2 cellular contexts compared by ENCODE assay signal in genomic region chr7:75995052-75995471, GRCh38.
TF ChIP-seq lines count a peak whose summit lies in the region.

No MANE protein-coding gene starts in this region.

TF ChIP-seq in GM12878, 131 proteins besides CTCF, POLR2A, EP300 and RAD21:
- TF ChIP-seq CHD4 (IDR thresholded peaks at IDR 0.05) (no peak), YY1 (IDR thresholded peaks at IDR 0.05; ENCODE audit: low read depth, low read length) (no peak), NFIC (IDR thresholded peaks at IDR 0.05; ENCODE audit: low read depth, low read length) (no peak), PAX8 (IDR thresholded peaks at IDR 0.05) (no peak), PRDM15 (CRISPR knock-in tag; IDR thresholded peaks at IDR 0.05) (no peak), HCFC1 (IDR thresholded peaks at IDR 0.05; ENCODE audit: low read length) (no peak), CREB1 (IDR thresholded peaks at IDR 0.05; ENCODE audit: low read depth) (no peak), NR2C1 (IDR thresholded peaks at IDR 0.05) (no peak), PKNOX1 (IDR thresholded peaks at IDR 0.05) (no peak), STAT1 (conservative IDR thresholded peaks at IDR 0.05) (no peak), EED (IDR thresholded peaks at IDR 0.05; ENCODE audit: low read depth) (no peak), E2F8 (IDR thresholded peaks at IDR 0.05; ENCODE audit: low read depth, partially characterized antibody) (no peak), POLR2AphosphoS2 (IDR thresholded peaks at IDR 0.05; ENCODE audit: low read depth, low read length) (no peak), ZSCAN29 (IDR thresholded peaks at IDR 0.05) (no peak)

TF ChIP-seq in HepG2, 621 proteins besides CTCF, POLR2A, EP300 and RAD21:
- TF ChIP-seq SMAD3 (CRISPR knock-in tag; IDR thresholded peaks at IDR 0.05) (no peak), SOX13 (IDR thresholded peaks at IDR 0.05) (no peak), SOX13 (CRISPR knock-in tag; conservative IDR thresholded peaks at IDR 0.05 in 1 of 2, IDR thresholded peaks at IDR 0.05 in 1 of 2) (no peak), ZNF737 (CRISPR knock-in tag; IDR thresholded peaks at IDR 0.05; ENCODE audit: borderline replicate concordance) (peak; percentile 78; the same call in 1 of the 2 replicates), HCFC1 (IDR thresholded peaks at IDR 0.05; ENCODE audit: low read depth, low read length) (no peak), ZNF724P (CRISPR knock-in tag; IDR thresholded peaks at IDR 0.05; ENCODE audit: borderline replicate concordance) (no peak), TAF15 (IDR thresholded peaks at IDR 0.05; ENCODE audit: low read depth, low read length, poor library complexity, severe bottlenecking) (no peak), PAXIP1 (CRISPR knock-in tag; conservative IDR thresholded peaks at IDR 0.05) (no peak), HNF1B (CRISPR knock-in tag; IDR thresholded peaks at IDR 0.05) (0 out of 2 replicates have a peak, but pooled peaks have one; percentile 4), HNF4G (IDR thresholded peaks at IDR 0.05; ENCODE audit: borderline replicate concordance, low read depth, low read length) (no peak), HNF4G (CRISPR knock-in tag; IDR thresholded peaks at IDR 0.05; ENCODE audit: borderline replicate concordance, low read depth) (no peak), ZNF333 (CRISPR knock-in tag; IDR thresholded peaks at IDR 0.05; ENCODE audit: borderline replicate concordance) (no peak), ZNF274 (CRISPR knock-in tag; IDR thresholded peaks at IDR 0.05) (no peak), NFYC (CRISPR knock-in tag; IDR thresholded peaks at IDR 0.05) (no peak), PRDM4 (CRISPR knock-in tag; IDR thresholded peaks at IDR 0.05; ENCODE audit: borderline replicate concordance) (no peak), ZHX1 (CRISPR knock-in tag; IDR thresholded peaks at IDR 0.05; ENCODE audit: low read depth) (0 out of 2 replicates have a peak, but pooled peaks have one; percentile 2), DMAP1 (CRISPR knock-in tag; IDR thresholded peaks at IDR 0.05) (no peak), BCLAF1 (IDR thresholded peaks at IDR 0.05) (no peak), SPEN (CRISPR knock-in tag; IDR thresholded peaks at IDR 0.05; ENCODE audit: low read depth) (no peak), ZNF143 (CRISPR knock-in tag; IDR thresholded peaks at IDR 0.05) (0 out of 2 replicates have a peak, but pooled peaks have one; percentile 2)
